32 cellular contexts compared by ENCODE assay signal in the genomic region with DNA sequence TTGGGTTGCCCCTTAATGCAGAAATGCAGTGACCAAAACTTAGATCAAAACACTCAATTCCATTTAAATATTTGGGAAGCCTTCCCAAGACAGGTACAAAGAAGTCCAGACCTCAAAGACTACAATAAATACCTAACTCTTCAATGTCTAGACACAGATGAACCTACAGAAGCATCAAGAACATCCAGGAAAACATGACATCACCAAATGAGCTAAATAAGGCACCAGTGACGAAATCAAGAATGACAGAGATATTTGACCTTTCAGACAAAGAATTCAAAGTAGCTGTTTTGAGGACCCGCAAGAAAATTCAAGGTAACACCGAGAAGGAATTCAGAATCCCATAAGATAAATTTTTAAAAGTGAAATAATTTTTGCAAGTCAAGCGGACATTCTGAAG.
"Had no signal": no experiment of that assay in that cellular context is flagged by ENCODE, and none has a peak within 500 bp of the region (broad histone marks: within the 10 kb centered on the region; RNA-seq: fewer than 3 reads in every experiment).

No MANE protein-coding gene starts in this region.

- H3K9me3 ChIP-seq: MG63 had no signal

- H3K4me3 ChIP-seq: MG63 had no signal

- H3K36me3 ChIP-seq: MG63 had no signal

- H3K27me3 ChIP-seq: MG63 had no signal

- DNase-seq: Karpas-422, MG63, MM.1S, NCI-H1048, NCI-H1092, NCI-H1092 treated with DMSO at 0.1 percent for 48 hours, NCI-H1105, NCI-H1105 treated with DMSO at 0.1 percent for 48 hours, NCI-H1417, NCI-H1417 treated with DMSO at 0.1 percent for 48 hours, NCI-H1436, NCI-H1436 treated with DMSO at 0.1 percent for 48 hours, NCI-H146, NCI-H1694, NCI-H1694 treated with DMSO at 0.1 percent for 48 hours, NCI-H187, NCI-H187 treated with DMSO at 0.1 percent for 48 hours, NCI-H1930, NCI-H2029, NCI-H2029 treated with DMSO at 0.1 percent for 48 hours, NCI-H2081, NCI-H2081 treated with DMSO at 0.1 percent for 48 hours, NCI-H2107, NCI-H2171, NCI-H2171 treated with DMSO at 0.1 percent for 48 hours, NCI-H2227 treated with DMSO at 0.1 percent for 48 hours, NCI-H226, NCI-H345, NCI-H446, NCI-H446 treated with DMSO at 0.1 percent for 48 hours, NCI-H510A, NCI-H510A treated with DMSO at 0.1 percent for 48 hours had no signal
